In the genomic region with DNA sequence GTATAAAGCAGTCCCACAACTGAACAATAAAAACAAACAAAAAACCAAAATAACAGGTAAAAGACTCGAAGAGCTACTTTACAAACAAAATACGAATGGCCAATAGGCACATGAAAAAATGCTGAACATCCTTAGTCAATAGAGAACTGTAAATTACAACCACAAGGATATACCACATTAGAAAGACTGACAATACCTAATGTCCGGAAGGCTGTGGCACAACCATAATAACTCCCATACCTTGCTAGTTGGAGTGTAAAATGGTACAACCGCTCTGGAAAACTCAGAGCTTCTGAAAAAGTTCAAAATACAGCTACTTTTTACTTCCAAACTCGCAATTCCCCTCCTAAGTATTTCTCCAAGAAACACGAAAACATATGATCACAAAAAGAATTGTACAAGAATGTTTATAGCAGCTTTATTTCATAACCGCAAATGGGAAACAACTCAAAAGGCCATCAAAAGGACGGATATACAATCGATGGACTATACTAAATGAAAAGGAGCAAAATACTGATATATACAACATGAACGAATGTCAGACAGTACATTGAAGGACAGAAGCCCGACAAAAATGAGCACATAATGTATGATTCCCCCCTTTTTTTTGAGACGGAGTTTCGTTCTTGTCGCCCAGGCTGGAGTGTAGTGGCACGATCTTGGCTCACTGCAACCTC, we compare ENCODE assay signal across 8 cellular contexts. TPM values are rescaled to one million over a fixed set of nuclear protein-coding genes. Genes with fewer than 3 reads are reported as not detected.
DNase-seq lines count a peak whose midpoint lies in the region; ATAC-seq and TF ChIP-seq lines count a peak whose summit lies in the region.

No MANE protein-coding gene starts in this region.

- H3K79me2 ChIP-seq in GM23248 (ENCODE audit: insufficient read depth) = peaks cover 75% of the 10 kb centered on the region

- H3K4me2 ChIP-seq in GM23248 (ENCODE audit: unreplicated experiment) = peak overlapping the region; percentile 96

- peaks cover 38% of the 10 kb centered on the region for H3K4me1 Mint-ChIP-seq in T-helper 17 cell

- no peak for TF ChIP-seq CTCF in fibroblast of the aortic adventitia (IDR thresholded peaks at IDR 0.05; ENCODE audit: insufficient read depth, low read length)

- peak overlapping the region; percentile 100 for H3K4me3 ChIP-seq in GM23248
- peak overlapping the region; percentile 86 for H3K4me3 ChIP-seq in fibroblast of the aortic adventitia (ENCODE audit: low read depth, low read length)
- peak overlapping the region; percentile 99 for H3K4me3 ChIP-seq in skeletal muscle cell (ENCODE audit: low read depth, low read length)

- H3F3A ChIP-seq in GM23248 (ENCODE audit: insufficient read depth) = peaks cover 30% of the 10 kb centered on the region

- H3K9me3 ChIP-seq in GM23248 (ENCODE audit: low read depth) (no peaks in the 10 kb centered on the region), T-helper 17 cell (ENCODE audit: control insufficient read depth, low read length, poor library complexity, severe bottlenecking) (no peaks in the 10 kb centered on the region)

- no peaks in the 10 kb centered on the region for H3K9me2 ChIP-seq in GM23248 (ENCODE audit: insufficient read depth)

- H3K27me3 ChIP-seq in GM23248 (replicated peaks; ENCODE audit: insufficient read depth) = no peaks in the 10 kb centered on the region

- H3K27me3 Mint-ChIP-seq in T-helper 17 cell = no peaks in the 10 kb centered on the region

- H3K4me3 Mint-ChIP-seq in T-helper 17 cell = peak overlapping the region; percentile 97

- no peaks in the 10 kb centered on the region for H4K20me1 ChIP-seq in GM23248 (ENCODE audit: insufficient read depth)

- peaks cover 23% of the 10 kb centered on the region for H3K4me1 ChIP-seq in GM23248 (ENCODE audit: insufficient read depth)

- peak overlapping the region; percentile 100 for H3K27ac Mint-ChIP-seq in T-helper 17 cell

- DNase-seq in GM23248 = no peak
- no peak for DNase-seq in T-helper 17 cell
- DNase-seq in fibroblast of the aortic adventitia (ENCODE audit: low read depth) = peak; percentile 3
- no peak for DNase-seq in skeletal muscle cell (ENCODE audit: low read depth)
- DNase-seq in activated effector memory CD4-positive, alpha-beta T cell treated with anti-CD3 and anti-CD28 coated beads, Interleukin-2, amount 50 U/mL, for 16 hours = no peak
- no peak for DNase-seq in LoVo (ENCODE audit: low spot score)
- DNase-seq in middle frontal gyrus (ENCODE audit: extremely low spot score, low spot score) = no peak

- in situ Hi-C loops in GM23248 (cut with MboI) = no loop called here

- peak overlapping the region; percentile 90 for H2AFZ ChIP-seq in GM23248

- H3K27ac ChIP-seq in GM23248 = peak overlapping the region; percentile 100

- WGBS in GM23248 (ENCODE audit: low coverage in 1 of 2, low lambda C conversion rate in 2 of 2, missing lambda C conversion rate in 2 of 2), 2 experiments = 69 to 72% methylated on average over 15 of the region's 15 CpGs

- no peaks in the 10 kb centered on the region for H3K36me3 ChIP-seq in GM23248 (ENCODE audit: low read depth)

- H3K36me3 Mint-ChIP-seq in T-helper 17 cell (ENCODE audit: low read depth) = peaks cover 2% of the 10 kb centered on the region

- H3K9ac ChIP-seq in GM23248 = peak overlapping the region; percentile 100

- ATAC-seq in T-helper 17 cell (no peak), HG03135 (IDR thresholded peaks at IDR 0.05; ENCODE audit: unreplicated experiment) (no peak)

RNA-seq across cellular contexts. Expression of gene TP53, which starts 2.3 kb away (rescaled TPM):
- 26.2 and 42.7 TPM in 2 replicates for total RNA-seq in GM23248 (2014; rRNA removed; shearing (Covaris generic))
- 29.8 and 30.8 TPM in 2 replicates for polyA plus RNA-seq in GM23248 (2016; fragmentation: Nextera tagmentation; extraction: Ambion mirVana)
- total RNA-seq in T-helper 17 cell (10 to 100 TPM; 61.2 to 66.2 TPM), fibroblast of the aortic adventitia (ENCODE audit: low replicate concordance) (17.8 and 68.7 TPM in 2 replicates)

RNA-seq across cellular contexts. Expression of gene WRAP53, which starts 3.3 kb away (rescaled TPM):
- 1.6 and 5.9 TPM in 2 replicates for total RNA-seq in GM23248 (2014; rRNA removed; shearing (Covaris generic))
- polyA plus RNA-seq in GM23248 (2016; fragmentation: Nextera tagmentation; extraction: Ambion mirVana) = 11.8 and 13.1 TPM in 2 replicates
- total RNA-seq in T-helper 17 cell (1 to 10 TPM; 6.6 TPM), fibroblast of the aortic adventitia (ENCODE audit: low replicate concordance) (7.4 and 11.0 TPM in 2 replicates)

RNA-seq across cellular contexts. Expression of gene EFNB3, which starts 20.0 kb away (rescaled TPM):
- 1.8 and 3.0 TPM in 2 replicates for total RNA-seq in GM23248 (2014; rRNA removed; shearing (Covaris generic))
- 0.96 and 0.99 TPM in 2 replicates for polyA plus RNA-seq in GM23248 (2016; fragmentation: Nextera tagmentation; extraction: Ambion mirVana)
- total RNA-seq in T-helper 17 cell (not detected), fibroblast of the aortic adventitia (ENCODE audit: low replicate concordance) (0.90 and 3.9 TPM in 2 replicates)

RNA-seq across cellular contexts. Expression of gene DNAH2, which starts 32.5 kb away (rescaled TPM):
- total RNA-seq in GM23248 (2014; rRNA removed; shearing (Covaris generic)) = not detected in 2 replicates
- not detected in 2 replicates for polyA plus RNA-seq in GM23248 (2016; fragmentation: Nextera tagmentation; extraction: Ambion mirVana)
- total RNA-seq in T-helper 17 cell = under 1 TPM in 1 of 2 donors, not detected in 1; 0.31 TPM
- total RNA-seq in fibroblast of the aortic adventitia (ENCODE audit: low replicate concordance) = under 0.01 TPM in 1 of 2 replicates, not detected in the other

RNA-seq across cellular contexts. Expression of gene ATP1B2, which starts 34.3 kb away (rescaled TPM):
- total RNA-seq in GM23248 (2014; rRNA removed; shearing (Covaris generic)) = not detected in 2 replicates
- 0.24 TPM in 1 of 2 replicates, not detected in the other for polyA plus RNA-seq in GM23248 (2016; fragmentation: Nextera tagmentation; extraction: Ambion mirVana)
- total RNA-seq in T-helper 17 cell (under 1 TPM in 1 of 2 donors, not detected in 1; 0.15 TPM), fibroblast of the aortic adventitia (ENCODE audit: low replicate concordance) (not detected in 2 replicates)
